In the genomic region with DNA sequence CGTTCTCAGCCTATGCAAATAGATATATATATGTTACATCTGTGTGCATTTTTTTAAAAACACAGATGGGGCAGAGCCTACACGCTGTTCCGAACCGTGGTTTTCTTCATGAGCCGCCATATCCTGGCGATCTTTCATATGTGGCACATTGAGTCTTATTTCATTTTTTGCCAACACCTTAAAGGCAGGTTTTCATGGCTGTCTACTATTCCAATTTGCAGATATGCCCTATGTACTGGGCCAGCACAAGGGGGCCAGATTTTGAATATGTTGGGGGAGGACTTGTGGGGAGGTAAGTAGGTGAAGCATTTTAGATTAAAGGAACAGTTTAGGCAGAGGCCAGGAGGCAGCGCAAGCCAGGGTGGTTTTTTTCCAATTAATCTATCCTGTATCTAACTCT, we compare ENCODE assay signal across 12 cellular contexts. TPM values are rescaled to one million over a fixed set of nuclear protein-coding genes. Genes with fewer than 3 reads are reported as not detected.
"Had no signal": no experiment of that assay in that cellular context is flagged by ENCODE, and none has a peak within 500 bp of the region (broad histone marks: within the 10 kb centered on the region; RNA-seq: fewer than 3 reads in every experiment).

No MANE protein-coding gene starts in this region.

- H3K9me3 ChIP-seq: HAP-1 had no signal

- H3K4me1 ChIP-seq: HAP-1 had no signal

- DNase-seq: GM23248, GOT3, H7, H9, HCEC 1CT, HFFc6 had no signal

- ATAC-seq: GM23338, HCT116 had no signal

- H3K9ac ChIP-seq: GM23248 had no signal

- H3K36me3 ChIP-seq: HAP-1 had no signal

- H3K27ac ChIP-seq: GM23248 had no signal

- FAIRE-seq: H1, H54 had no signal

- H3K4me3 ChIP-seq: GM23248, GM23338, HAP-1 had no signal

- H3K4me2 ChIP-seq: GM23338 had no signal

- H2AFZ ChIP-seq: GM23248, GM23338 had no signal

RNA-seq across cellular contexts. Expression of a gene that starts 16.0 kb away (rescaled TPM):
- total RNA-seq: H4 had no signal

RNA-seq across cellular contexts. Expression of a gene that starts 57.7 kb away (rescaled TPM):
- total RNA-seq: GM23248, H4, HFFc6 had no signal
